3 cellular contexts compared by ENCODE assay signal in the genomic region with DNA sequence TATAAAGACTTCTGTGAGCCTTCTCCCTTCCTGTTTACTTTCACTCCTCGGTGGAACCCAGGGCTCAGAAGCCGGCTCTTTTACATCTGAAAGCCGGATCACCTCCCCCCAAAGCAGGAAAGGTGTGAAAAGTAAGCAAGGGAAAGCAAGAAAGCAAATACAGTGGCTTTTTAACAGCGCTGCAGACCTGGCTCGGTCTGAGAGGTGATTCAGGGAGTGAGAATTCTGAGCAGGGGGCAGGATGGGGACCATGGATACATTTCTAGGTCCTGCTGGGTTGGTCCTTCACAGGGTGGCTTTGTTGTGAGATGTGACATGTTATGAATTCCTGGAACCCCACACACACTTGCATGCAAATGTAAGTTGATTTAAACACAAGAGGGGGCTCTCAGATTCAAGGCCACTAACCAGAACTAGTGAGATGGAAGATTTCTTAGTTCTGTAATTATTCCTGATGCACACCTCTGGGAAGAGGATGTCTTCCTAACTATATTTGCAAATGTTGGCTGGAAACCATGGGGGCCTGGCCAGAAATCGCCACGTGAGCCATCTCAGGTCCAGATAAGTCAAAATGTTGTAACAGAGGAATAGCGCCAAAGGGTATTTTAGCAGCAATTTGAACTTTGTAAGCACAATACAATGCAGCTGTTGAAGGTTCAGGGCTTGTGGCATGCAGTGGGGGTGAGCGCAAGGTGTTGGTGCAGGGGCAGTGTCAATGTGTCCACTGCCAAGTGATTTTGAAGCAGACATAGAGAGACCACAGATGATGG.
TF ChIP-seq lines count a peak whose summit lies in the region.

No MANE protein-coding gene starts in this region.

TF ChIP-seq in SK-N-SH treated with all-trans-retinoic acid at 6 μM for 48 hours, 23 proteins besides CTCF, POLR2A, EP300 and RAD21 (continued from another document):
- TF ChIP-seq, protein P1, sequence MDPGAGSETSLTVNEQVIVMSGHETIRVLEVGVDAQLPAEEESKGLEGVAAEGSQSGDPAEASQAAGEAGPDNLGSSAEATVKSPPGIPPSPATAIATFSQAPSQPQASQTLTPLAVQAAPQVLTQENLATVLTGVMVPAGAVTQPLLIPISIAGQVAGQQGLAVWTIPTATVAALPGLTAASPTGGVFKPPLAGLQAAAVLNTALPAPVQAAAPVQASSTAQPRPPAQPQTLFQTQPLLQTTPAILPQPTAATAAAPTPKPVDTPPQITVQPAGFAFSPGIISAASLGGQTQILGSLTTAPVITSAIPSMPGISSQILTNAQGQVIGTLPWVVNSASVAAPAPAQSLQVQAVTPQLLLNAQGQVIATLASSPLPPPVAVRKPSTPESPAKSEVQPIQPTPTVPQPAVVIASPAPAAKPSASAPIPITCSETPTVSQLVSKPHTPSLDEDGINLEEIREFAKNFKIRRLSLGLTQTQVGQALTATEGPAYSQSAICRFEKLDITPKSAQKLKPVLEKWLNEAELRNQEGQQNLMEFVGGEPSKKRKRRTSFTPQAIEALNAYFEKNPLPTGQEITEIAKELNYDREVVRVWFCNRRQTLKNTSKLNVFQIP (CRISPR knock-in tag; IDR thresholded peaks at IDR 0.05; ENCODE audit: borderline replicate concordance, low read depth) = no peak
- TF ChIP-seq, protein P2, sequence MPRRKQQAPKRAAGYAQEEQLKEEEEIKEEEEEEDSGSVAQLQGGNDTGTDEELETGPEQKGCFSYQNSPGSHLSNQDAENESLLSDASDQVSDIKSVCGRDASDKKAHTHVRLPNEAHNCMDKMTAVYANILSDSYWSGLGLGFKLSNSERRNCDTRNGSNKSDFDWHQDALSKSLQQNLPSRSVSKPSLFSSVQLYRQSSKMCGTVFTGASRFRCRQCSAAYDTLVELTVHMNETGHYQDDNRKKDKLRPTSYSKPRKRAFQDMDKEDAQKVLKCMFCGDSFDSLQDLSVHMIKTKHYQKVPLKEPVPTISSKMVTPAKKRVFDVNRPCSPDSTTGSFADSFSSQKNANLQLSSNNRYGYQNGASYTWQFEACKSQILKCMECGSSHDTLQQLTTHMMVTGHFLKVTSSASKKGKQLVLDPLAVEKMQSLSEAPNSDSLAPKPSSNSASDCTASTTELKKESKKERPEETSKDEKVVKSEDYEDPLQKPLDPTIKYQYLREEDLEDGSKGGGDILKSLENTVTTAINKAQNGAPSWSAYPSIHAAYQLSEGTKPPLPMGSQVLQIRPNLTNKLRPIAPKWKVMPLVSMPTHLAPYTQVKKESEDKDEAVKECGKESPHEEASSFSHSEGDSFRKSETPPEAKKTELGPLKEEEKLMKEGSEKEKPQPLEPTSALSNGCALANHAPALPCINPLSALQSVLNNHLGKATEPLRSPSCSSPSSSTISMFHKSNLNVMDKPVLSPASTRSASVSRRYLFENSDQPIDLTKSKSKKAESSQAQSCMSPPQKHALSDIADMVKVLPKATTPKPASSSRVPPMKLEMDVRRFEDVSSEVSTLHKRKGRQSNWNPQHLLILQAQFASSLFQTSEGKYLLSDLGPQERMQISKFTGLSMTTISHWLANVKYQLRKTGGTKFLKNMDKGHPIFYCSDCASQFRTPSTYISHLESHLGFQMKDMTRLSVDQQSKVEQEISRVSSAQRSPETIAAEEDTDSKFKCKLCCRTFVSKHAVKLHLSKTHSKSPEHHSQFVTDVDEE (CRISPR knock-in tag; IDR thresholded peaks at IDR 0.05) = no peak
- TF ChIP-seq ZFP3 (CRISPR knock-in tag; IDR thresholded peaks at IDR 0.05) = no peak
- TF ChIP-seq ZNF70 (CRISPR knock-in tag; IDR thresholded peaks at IDR 0.05) = no peak

TF ChIP-seq in SK-N-SH, 30 proteins besides CTCF, POLR2A, EP300 and RAD21:
- TF ChIP-seq RFX5 (IDR thresholded peaks at IDR 0.05; ENCODE audit: low read length) (no peak), GABPA (IDR thresholded peaks at IDR 0.05; ENCODE audit: low read depth) (no peak), RCOR1 (IDR thresholded peaks at IDR 0.05; ENCODE audit: low read length) (no peak), ELF1 (IDR thresholded peaks at IDR 0.05) (no peak), YY1 (IDR thresholded peaks at IDR 0.05; ENCODE audit: low read depth) (no peak), JUND (IDR thresholded peaks at IDR 0.05) (no peak), SIN3A (IDR thresholded peaks at IDR 0.05; ENCODE audit: borderline replicate concordance, low read depth, low read length) (no peak)
- TF ChIP-seq, protein P3, sequence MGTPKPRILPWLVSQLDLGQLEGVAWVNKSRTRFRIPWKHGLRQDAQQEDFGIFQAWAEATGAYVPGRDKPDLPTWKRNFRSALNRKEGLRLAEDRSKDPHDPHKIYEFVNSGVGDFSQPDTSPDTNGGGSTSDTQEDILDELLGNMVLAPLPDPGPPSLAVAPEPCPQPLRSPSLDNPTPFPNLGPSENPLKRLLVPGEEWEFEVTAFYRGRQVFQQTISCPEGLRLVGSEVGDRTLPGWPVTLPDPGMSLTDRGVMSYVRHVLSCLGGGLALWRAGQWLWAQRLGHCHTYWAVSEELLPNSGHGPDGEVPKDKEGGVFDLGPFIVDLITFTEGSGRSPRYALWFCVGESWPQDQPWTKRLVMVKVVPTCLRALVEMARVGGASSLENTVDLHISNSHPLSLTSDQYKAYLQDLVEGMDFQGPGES (IDR thresholded peaks at IDR 0.05; ENCODE audit: low read depth, low read length) = no peak

TF ChIP-seq in GM12878, 131 proteins besides CTCF, POLR2A, EP300 and RAD21 (continued from another document):
- no peak for TF ChIP-seq PML (IDR thresholded peaks at IDR 0.05; ENCODE audit: low read length)
- TF ChIP-seq NBN (IDR thresholded peaks at IDR 0.05) = no peak
- no peak for TF ChIP-seq MYB (IDR thresholded peaks at IDR 0.05; ENCODE audit: borderline replicate concordance, low read depth, low read length)
- TF ChIP-seq, protein P4, sequence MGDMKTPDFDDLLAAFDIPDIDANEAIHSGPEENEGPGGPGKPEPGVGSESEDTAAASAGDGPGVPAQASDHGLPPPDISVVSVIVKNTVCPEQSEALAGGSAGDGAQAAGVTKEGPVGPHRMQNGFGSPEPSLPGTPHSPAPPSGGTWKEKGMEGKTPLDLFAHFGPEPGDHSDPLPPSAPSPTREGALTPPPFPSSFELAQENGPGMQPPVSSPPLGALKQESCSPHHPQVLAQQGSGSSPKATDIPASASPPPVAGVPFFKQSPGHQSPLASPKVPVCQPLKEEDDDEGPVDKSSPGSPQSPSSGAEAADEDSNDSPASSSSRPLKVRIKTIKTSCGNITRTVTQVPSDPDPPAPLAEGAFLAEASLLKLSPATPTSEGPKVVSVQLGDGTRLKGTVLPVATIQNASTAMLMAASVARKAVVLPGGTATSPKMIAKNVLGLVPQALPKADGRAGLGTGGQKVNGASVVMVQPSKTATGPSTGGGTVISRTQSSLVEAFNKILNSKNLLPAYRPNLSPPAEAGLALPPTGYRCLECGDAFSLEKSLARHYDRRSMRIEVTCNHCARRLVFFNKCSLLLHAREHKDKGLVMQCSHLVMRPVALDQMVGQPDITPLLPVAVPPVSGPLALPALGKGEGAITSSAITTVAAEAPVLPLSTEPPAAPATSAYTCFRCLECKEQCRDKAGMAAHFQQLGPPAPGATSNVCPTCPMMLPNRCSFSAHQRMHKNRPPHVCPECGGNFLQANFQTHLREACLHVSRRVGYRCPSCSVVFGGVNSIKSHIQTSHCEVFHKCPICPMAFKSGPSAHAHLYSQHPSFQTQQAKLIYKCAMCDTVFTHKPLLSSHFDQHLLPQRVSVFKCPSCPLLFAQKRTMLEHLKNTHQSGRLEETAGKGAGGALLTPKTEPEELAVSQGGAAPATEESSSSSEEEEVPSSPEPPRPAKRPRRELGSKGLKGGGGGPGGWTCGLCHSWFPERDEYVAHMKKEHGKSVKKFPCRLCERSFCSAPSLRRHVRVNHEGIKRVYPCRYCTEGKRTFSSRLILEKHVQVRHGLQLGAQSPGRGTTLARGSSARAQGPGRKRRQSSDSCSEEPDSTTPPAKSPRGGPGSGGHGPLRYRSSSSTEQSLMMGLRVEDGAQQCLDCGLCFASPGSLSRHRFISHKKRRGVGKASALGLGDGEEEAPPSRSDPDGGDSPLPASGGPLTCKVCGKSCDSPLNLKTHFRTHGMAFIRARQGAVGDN (IDR thresholded peaks at IDR 0.05) = no peak
- no peak for TF ChIP-seq CREB1 (IDR thresholded peaks at IDR 0.05; ENCODE audit: low read depth)
